In the genomic region with DNA sequence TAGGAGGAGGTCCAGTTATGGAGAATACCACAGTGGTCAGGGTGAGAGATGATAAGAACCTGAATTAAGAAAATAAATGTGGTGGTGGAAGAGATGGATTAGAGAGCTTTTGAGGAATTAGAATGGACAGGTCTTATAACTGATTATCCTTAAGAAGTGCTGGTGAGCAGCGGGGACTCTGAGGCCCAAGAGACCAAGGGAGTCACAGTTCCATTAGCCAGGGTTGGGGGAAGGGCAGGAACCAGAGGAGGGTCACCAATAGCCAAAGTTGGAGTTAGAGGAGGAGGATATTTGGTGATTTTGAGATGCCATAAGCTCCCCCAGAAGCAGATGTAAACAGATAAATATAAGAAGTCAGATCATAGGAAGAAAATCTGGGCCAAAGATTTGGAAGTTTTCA, we compare ENCODE assay signal across 6 cellular contexts.
"Had no signal": no experiment of that assay in that cellular context is flagged by ENCODE, and none has a peak within 500 bp of the region (broad histone marks: within the 10 kb centered on the region; RNA-seq: fewer than 3 reads in every experiment).

No MANE protein-coding gene starts in this region.

- H3K27ac Mint-ChIP-seq: HFFc6, IgD-negative memory B cell had no signal

- H3K36me3 Mint-ChIP-seq: IgD-negative memory B cell had no signal

- H3K27ac ChIP-seq: HL-60 had no signal

- H3K4me1 Mint-ChIP-seq: IgD-negative memory B cell had no signal

- H3K27me3 Mint-ChIP-seq: IgD-negative memory B cell had no signal

- H3K36me3 ChIP-seq: HAP-1 had no signal

- H3K9me3 ChIP-seq: HAP-1 had no signal

- H3K4me3 ChIP-seq: HAP-1 had no signal

- DNase-seq: GOT3, HFFc6, KBM-7 had no signal

- H3K4me3 Mint-ChIP-seq: HFFc6, IgD-negative memory B cell had no signal

- H3K4me1 ChIP-seq: HAP-1 had no signal

- H3K9me3 Mint-ChIP-seq: HFFc6, IgD-negative memory B cell had no signal
